In the genomic region with DNA sequence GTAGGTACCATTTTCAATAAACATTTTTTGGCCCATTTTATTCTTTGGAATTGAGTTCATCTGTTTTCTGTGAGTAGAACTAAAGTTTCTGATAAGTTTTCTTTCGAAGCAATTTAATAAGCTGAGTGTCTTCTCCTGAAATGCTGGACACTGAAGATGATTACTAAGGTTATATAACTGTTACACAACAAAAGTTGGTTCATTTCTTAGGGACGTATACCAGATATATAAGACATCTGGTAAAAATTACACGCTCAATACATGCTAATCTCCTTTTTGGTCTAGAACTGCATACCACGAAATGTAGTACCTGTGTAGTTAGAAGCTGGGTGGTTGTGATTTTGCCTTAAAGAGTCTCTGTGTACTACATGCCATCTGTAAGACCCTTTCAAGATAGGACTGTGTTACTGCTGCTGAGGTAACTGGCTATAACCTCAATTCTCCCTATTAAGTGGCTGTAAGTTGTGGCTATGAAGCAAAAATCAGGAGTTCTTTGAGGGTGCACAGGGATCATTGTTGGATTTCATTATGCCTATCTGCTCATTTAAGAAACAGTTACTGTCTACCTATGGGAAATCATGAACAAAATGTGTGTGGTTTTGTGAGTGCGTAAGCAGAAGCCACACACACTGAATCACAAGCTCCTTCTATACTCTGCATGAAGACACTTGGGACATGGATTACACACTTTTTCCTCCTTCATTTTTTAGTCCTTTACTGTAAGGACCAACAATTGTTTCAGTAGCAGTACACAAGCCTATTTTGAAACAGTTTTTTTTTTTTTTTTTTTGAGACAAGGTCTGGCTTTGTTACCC, we compare ENCODE assay signal across 1 cellular context.
TF ChIP-seq lines count a peak whose summit lies in the region.

No MANE protein-coding gene starts in this region.

TF ChIP-seq in IMR-90, 13 proteins besides CTCF, POLR2A, EP300 and RAD21 (continued from another document):
- TF ChIP-seq, protein P1, sequence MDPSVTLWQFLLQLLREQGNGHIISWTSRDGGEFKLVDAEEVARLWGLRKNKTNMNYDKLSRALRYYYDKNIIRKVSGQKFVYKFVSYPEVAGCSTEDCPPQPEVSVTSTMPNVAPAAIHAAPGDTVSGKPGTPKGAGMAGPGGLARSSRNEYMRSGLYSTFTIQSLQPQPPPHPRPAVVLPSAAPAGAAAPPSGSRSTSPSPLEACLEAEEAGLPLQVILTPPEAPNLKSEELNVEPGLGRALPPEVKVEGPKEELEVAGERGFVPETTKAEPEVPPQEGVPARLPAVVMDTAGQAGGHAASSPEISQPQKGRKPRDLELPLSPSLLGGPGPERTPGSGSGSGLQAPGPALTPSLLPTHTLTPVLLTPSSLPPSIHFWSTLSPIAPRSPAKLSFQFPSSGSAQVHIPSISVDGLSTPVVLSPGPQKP (IDR thresholded peaks at IDR 0.05; ENCODE audit: borderline replicate concordance, low read depth, low read length): no peak
- TF ChIP-seq SMC3 (IDR thresholded peaks at IDR 0.05; ENCODE audit: low read depth, low read length) (no peak), BHLHE40 (IDR thresholded peaks at IDR 0.05; ENCODE audit: low read depth, low read length) (no peak), NFE2L2 (IDR thresholded peaks at IDR 0.05; ENCODE audit: low read depth, low read length) (no peak), FOS (IDR thresholded peaks at IDR 0.05; ENCODE audit: low read depth, low read length) (no peak), RFX5 (IDR thresholded peaks at IDR 0.05; ENCODE audit: low read depth, low read length) (no peak), CHD1 (IDR thresholded peaks at IDR 0.05; ENCODE audit: low read depth, low read length) (no peak), MAFK (IDR thresholded peaks at IDR 0.05; ENCODE audit: low read depth, low read length) (no peak)
- TF ChIP-seq, protein P2, sequence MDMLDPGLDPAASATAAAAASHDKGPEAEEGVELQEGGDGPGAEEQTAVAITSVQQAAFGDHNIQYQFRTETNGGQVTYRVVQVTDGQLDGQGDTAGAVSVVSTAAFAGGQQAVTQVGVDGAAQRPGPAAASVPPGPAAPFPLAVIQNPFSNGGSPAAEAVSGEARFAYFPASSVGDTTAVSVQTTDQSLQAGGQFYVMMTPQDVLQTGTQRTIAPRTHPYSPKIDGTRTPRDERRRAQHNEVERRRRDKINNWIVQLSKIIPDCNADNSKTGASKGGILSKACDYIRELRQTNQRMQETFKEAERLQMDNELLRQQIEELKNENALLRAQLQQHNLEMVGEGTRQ (IDR thresholded peaks at IDR 0.05; ENCODE audit: low read depth, low read length): no peak
